Comparison of ENCODE assay signal across 8 cellular contexts in genomic region chr5:50442559-50443539, GRCh38. TPM values are rescaled to one million over a fixed set of nuclear protein-coding genes. Genes with fewer than 3 reads are reported as not detected.
DNase-seq lines count a peak whose midpoint lies in the region; ATAC-seq and TF ChIP-seq lines count a peak whose summit lies in the region.
"Not testable (repeated sequence)": the region's sequence is repeated elsewhere in the genome, so short reads cannot be mapped to it uniquely, and the experiment has no call there.
"Had no signal": no experiment of that assay in that cellular context is flagged by ENCODE, and none has a peak within 500 bp of the region (broad histone marks: within the 10 kb centered on the region; RNA-seq: fewer than 3 reads in every experiment).

No MANE protein-coding gene starts in this region.

- H3F3A ChIP-seq in MM.1S (ENCODE audit: insufficient read depth, low read length): peaks cover 31% of the 10 kb centered on the region

- H3K27ac ChIP-seq in DND-41 (ENCODE audit: low read length) (peak overlapping the region; percentile 98), MM.1S (ENCODE audit: low read length) (peak overlapping the region; percentile 99; the same call in 1 of the 2 replicates), VCaP (peak overlapping the region; percentile 76; the same call in 1 of the 2 replicates), neutrophil (peak overlapping the region; percentile 92)
- not testable (repeated sequence) for H3K27ac ChIP-seq in endodermal cell (ENCODE audit: low read depth, low read length)

- H3K36me3 Mint-ChIP-seq in activated naive CD4-positive, alpha-beta T cell treated with anti-CD3 and anti-CD28 coated beads, Interleukin-2, amount 10 ng/mL, durations not matched to agents 7 days and 5 days: peaks cover 15% of the 10 kb centered on the region
- not testable (repeated sequence) for H3K36me3 Mint-ChIP-seq in endodermal cell (ENCODE audit: low read depth)

- H3K79me2 ChIP-seq in DND-41 (ENCODE audit: insufficient read depth, low read length): peaks cover 47% of the 10 kb centered on the region
- H3K79me2 ChIP-seq in MM.1S (ENCODE audit: low read length): peaks cover 13% of the 10 kb centered on the region

- not testable (repeated sequence) for H3K27me3 Mint-ChIP-seq in activated naive CD4-positive, alpha-beta T cell treated with anti-CD3 and anti-CD28 coated beads, Interleukin-2, amount 10 ng/mL, durations not matched to agents 7 days and 5 days; endodermal cell (ENCODE audit: insufficient read depth)

- H3K27ac Mint-ChIP-seq in activated naive CD4-positive, alpha-beta T cell treated with anti-CD3 and anti-CD28 coated beads, Interleukin-2, amount 10 ng/mL, durations not matched to agents 7 days and 5 days: peak overlapping the region; percentile 99
- H3K27ac Mint-ChIP-seq in endodermal cell: not testable (repeated sequence)

- not testable (repeated sequence) for H3K9me2 ChIP-seq in MM.1S (replicated peaks; ENCODE audit: insufficient read depth, low read length)

- H3K27me3 ChIP-seq in DND-41 (ENCODE audit: insufficient read depth, low read length, poor library complexity); MM.1S (replicated peaks; ENCODE audit: insufficient read depth, low read length); endodermal cell (ENCODE audit: control insufficient read depth, insufficient read depth, low read length, poor library complexity, severe bottlenecking); neutrophil: not testable (repeated sequence)

- H3K9me3 ChIP-seq in DND-41 (ENCODE audit: insufficient read depth, low read length, severe bottlenecking); MM.1S (replicated peaks; ENCODE audit: insufficient read depth, low read length); neutrophil: not testable (repeated sequence)
- peaks cover 11% of the 10 kb centered on the region for H3K9me3 ChIP-seq in endodermal cell (ENCODE audit: control insufficient read depth, low read length)

- not testable (repeated sequence) for H4K20me1 ChIP-seq in DND-41 (ENCODE audit: insufficient read depth, low read length); MM.1S (ENCODE audit: insufficient read depth, low read length)

- H2AFZ ChIP-seq in DND-41 (ENCODE audit: low read depth, low read length); MM.1S (ENCODE audit: low read length): not testable (repeated sequence)

- peak overlapping the region; percentile 16 for H3K4me3 Mint-ChIP-seq in activated naive CD4-positive, alpha-beta T cell treated with anti-CD3 and anti-CD28 coated beads, Interleukin-2, amount 10 ng/mL, durations not matched to agents 7 days and 5 days
- H3K4me3 Mint-ChIP-seq in endodermal cell: not testable (repeated sequence)

- H3K4me3 ChIP-seq in DND-41 (ENCODE audit: low read depth in 1 of 2, low read length in 2 of 2) (peak overlapping the region in 1 of 2 experiments; percentile 63; a peak in 2 of 4 replicates), endodermal cell (ENCODE audit: low read length) (peak overlapping the region; percentile 90), neutrophil (ENCODE audit: low read depth in 1 of 2, low read length in 1 of 2) (peak overlapping the region; percentile 66 to 80)
- not testable (repeated sequence) for H3K4me3 ChIP-seq in MM.1S (ENCODE audit: low read length)

- CTCF ChIA-PET in activated naive CD4-positive, alpha-beta T cell treated with anti-CD3 and anti-CD28 coated beads, Interleukin-2, amount 10 ng/mL, durations not matched to agents 7 days and 5 days (lab: Charles Lee): not testable (repeated sequence)

- H3K36me3 ChIP-seq in DND-41 (ENCODE audit: insufficient read depth, low read length); MM.1S (replicated peaks; ENCODE audit: insufficient read depth, low read length); endodermal cell (ENCODE audit: control insufficient read depth, insufficient read depth, low read length); neutrophil: not testable (repeated sequence)

- peaks cover 75% of the 10 kb centered on the region for H3K4me1 ChIP-seq in DND-41 (ENCODE audit: insufficient read depth, low read length)
- H3K4me1 ChIP-seq in MM.1S (ENCODE audit: low read length): peaks cover 25% of the 10 kb centered on the region
- H3K4me1 ChIP-seq in endodermal cell (ENCODE audit: control insufficient read depth, insufficient read depth, low read length): not testable (repeated sequence)
- peaks cover 67% of the 10 kb centered on the region in 2 experiments for H3K4me1 ChIP-seq in neutrophil (ENCODE audit: control insufficient read depth in 1 of 2, insufficient read depth in 1 of 2, low read depth in 1 of 2, low read length in 1 of 2)

- H3K4me2 ChIP-seq in DND-41 (ENCODE audit: insufficient read depth, low read length) (peak overlapping the region; percentile 63), MM.1S (ENCODE audit: low read depth, low read length) (peak overlapping the region; percentile 66)

- not testable (repeated sequence) for ATAC-seq in DND-41 (ENCODE audit: insufficient read depth, low read depth)

- not testable (repeated sequence) for DNase-seq in DND-41; MM.1S; activated naive CD4-positive, alpha-beta T cell treated with anti-CD3 and anti-CD28 coated beads, Interleukin-2, amount 10 ng/mL, durations not matched to agents 7 days and 5 days; endodermal cell
- peak; percentile 51 for DNase-seq in NOMO-1 treated with DMSO at 0.1 percent for 48 hours (lab: John Stamatoyannopoulos, UW; ENCODE audit: unreplicated experiment)

- H3K9me3 Mint-ChIP-seq in activated naive CD4-positive, alpha-beta T cell treated with anti-CD3 and anti-CD28 coated beads, Interleukin-2, amount 10 ng/mL, durations not matched to agents 7 days and 5 days; endodermal cell: not testable (repeated sequence)

- TF ChIP-seq CTCF in DND-41 (IDR thresholded peaks at IDR 0.05; ENCODE audit: borderline replicate concordance, extremely low read depth, low read length, poor library complexity, severe bottlenecking); MM.1S (IDR thresholded peaks at IDR 0.05; ENCODE audit: low read length); VCaP (conservative IDR thresholded peaks at IDR 0.05); endodermal cell (conservative IDR thresholded peaks at IDR 0.05); neutrophil (IDR thresholded peaks at IDR 0.05): not testable (repeated sequence)

- whole genome bisulfite sequencing in endodermal cell (ENCODE audit: insufficient coverage in 1 of 2, insufficient read length in 1 of 2), 2 experiments: 63% methylated on average over 3 of the region's 4 CpGs; no CpG with 5 or more reads in 1 of the 2 experiments

- peak overlapping the region; percentile 96 for H3K9ac ChIP-seq in DND-41 (ENCODE audit: low read depth, low read length)
- not testable (repeated sequence) for H3K9ac ChIP-seq in MM.1S (ENCODE audit: low read length)
- peak overlapping the region; percentile 55 for H3K9ac ChIP-seq in endodermal cell (ENCODE audit: extremely low read depth, low read length, poor library complexity, severe bottlenecking)

- H3K4me1 Mint-ChIP-seq in activated naive CD4-positive, alpha-beta T cell treated with anti-CD3 and anti-CD28 coated beads, Interleukin-2, amount 10 ng/mL, durations not matched to agents 7 days and 5 days: peaks cover 81% of the 10 kb centered on the region
- peaks cover 26% of the 10 kb centered on the region for H3K4me1 Mint-ChIP-seq in endodermal cell

RNA-seq across cellular contexts. Expression of gene EMB, which starts 1.8 kb away (rescaled TPM):
- 10 to 100 TPM; 46.1 to 57.0 TPM for total RNA-seq in endodermal cell
- 12.4 TPM for polyA plus RNA-seq in endodermal cell (2013, experiment 1 of 2)
- polyA plus RNA-seq in endodermal cell (2013, experiment 2 of 2): 14.2 TPM
- total RNA-seq: endothelial cell of umbilical vein had no signal
- polyA plus RNA-seq: endothelial cell of umbilical vein had no signal
